Comparison of ENCODE assay signal across 19 cellular contexts in genomic region chr17:35716173-35716572, GRCh38. TPM values are rescaled to one million over a fixed set of nuclear protein-coding genes. Genes with fewer than 3 reads are reported as not detected.
"Had no signal": no experiment of that assay in that cellular context is flagged by ENCODE, and none has a peak within 500 bp of the region (broad histone marks: within the 10 kb centered on the region; RNA-seq: fewer than 3 reads in every experiment).

No MANE protein-coding gene starts in this region.

- H3K9me3 Mint-ChIP-seq: activated CD8-positive, alpha-beta T cell treated with anti-CD3 and anti-CD28 coated beads for 36 hours; activated naive CD4-positive, alpha-beta T cell treated with anti-CD3 and anti-CD28 coated beads, Interleukin-2, amount 10 ng/mL, durations not matched to agents 7 days and 5 days; activated T-helper 2 cell treated with anti-CD3 and anti-CD28 coated beads, Interferon-gamma antibody, Interleukin-2, Interleukin-4, amounts not matched to agents 10 μg/mL and 5 μg/mL and 100 μg/mL, durations not matched to agents 14 hours and 24 hours and 36 hours; mesothelial cell of epicardium; stimulated activated naive CD8-positive, alpha-beta T cell treated with anti-CD3 and anti-CD28 coated beads, Interleukin-15, Interleukin-2, amounts not matched to agents 100 ng/mL and 50 ng/mL, for 24 hours had no signal

- H3K9me3 ChIP-seq: adrenal gland, left lung, neutrophil, SJSA1, transverse colon had no signal

- H3K27ac Mint-ChIP-seq: activated CD8-positive, alpha-beta T cell treated with anti-CD3 and anti-CD28 coated beads for 36 hours; activated naive CD4-positive, alpha-beta T cell treated with anti-CD3 and anti-CD28 coated beads, Interleukin-2, amount 10 ng/mL, durations not matched to agents 7 days and 5 days; activated T-helper 2 cell treated with anti-CD3 and anti-CD28 coated beads, Interferon-gamma antibody, Interleukin-2, Interleukin-4, amounts not matched to agents 10 μg/mL and 5 μg/mL and 100 μg/mL, durations not matched to agents 14 hours and 24 hours and 36 hours; mesothelial cell of epicardium; stimulated activated naive CD8-positive, alpha-beta T cell treated with anti-CD3 and anti-CD28 coated beads, Interleukin-15, Interleukin-2, amounts not matched to agents 100 ng/mL and 50 ng/mL, for 24 hours had no signal

- H3K27ac ChIP-seq: left lung, neutrophil, SJSA1, transverse colon had no signal

- DNase-seq: activated CD8-positive, alpha-beta T cell treated with anti-CD3 and anti-CD28 coated beads for 36 hours; activated naive CD4-positive, alpha-beta T cell treated with anti-CD3 and anti-CD28 coated beads, Interleukin-2, amount 10 ng/mL, durations not matched to agents 7 days and 5 days; adrenal gland; foreskin fibroblast; islet precursor cell; left lung; posterior cingulate gyrus; RPMI8226; stimulated activated CD4-positive, alpha-beta T cell treated with anti-CD3 and anti-CD28 coated beads, Interleukin-4, amount 100 ng/mL, for 1 hour; stimulated activated CD8-positive, alpha-beta memory T cell treated with anti-CD3 and anti-CD28 coated beads, Interleukin-4, amount 100 ng/mL, for 48 hours; SW 1271; transverse colon had no signal

- ATAC-seq: activated CD8-positive, alpha-beta T cell treated with anti-CD3 and anti-CD28 coated beads for 36 hours had no signal

- H3K4me3 Mint-ChIP-seq: activated CD8-positive, alpha-beta T cell treated with anti-CD3 and anti-CD28 coated beads for 36 hours; activated naive CD4-positive, alpha-beta T cell treated with anti-CD3 and anti-CD28 coated beads, Interleukin-2, amount 10 ng/mL, durations not matched to agents 7 days and 5 days; mesothelial cell of epicardium; stimulated activated naive CD8-positive, alpha-beta T cell treated with anti-CD3 and anti-CD28 coated beads, Interleukin-15, Interleukin-2, amounts not matched to agents 100 ng/mL and 50 ng/mL, for 24 hours had no signal

- H3K4me1 ChIP-seq: SJSA1 had no signal

- H3K4me3 ChIP-seq: adrenal gland, left lung, SJSA1, transverse colon had no signal

- H3K27me3 Mint-ChIP-seq: activated CD8-positive, alpha-beta T cell treated with anti-CD3 and anti-CD28 coated beads for 36 hours; activated naive CD4-positive, alpha-beta T cell treated with anti-CD3 and anti-CD28 coated beads, Interleukin-2, amount 10 ng/mL, durations not matched to agents 7 days and 5 days; stimulated activated naive CD8-positive, alpha-beta T cell treated with anti-CD3 and anti-CD28 coated beads, Interleukin-15, Interleukin-2, amounts not matched to agents 100 ng/mL and 50 ng/mL, for 24 hours had no signal

- H3K27me3 ChIP-seq: adrenal gland, left lung, neutrophil, SJSA1, transverse colon had no signal

RNA-seq across cellular contexts. Expression of gene GAS2L2, which starts 36.9 kb away (rescaled TPM):
- total RNA-seq: activated T-helper 2 cell treated with anti-CD3 and anti-CD28 coated beads, Interferon-gamma antibody, Interleukin-2, Interleukin-4, amounts not matched to agents 10 μg/mL and 5 μg/mL and 100 μg/mL, durations not matched to agents 14 hours and 24 hours and 36 hours; dermis microvascular lymphatic vessel endothelial cell; SJSA1; transverse colon had no signal

RNA-seq across cellular contexts. Expression of gene C17orf50, which starts 44.5 kb away (rescaled TPM):
- total RNA-seq: activated CD8-positive, alpha-beta T cell treated with anti-CD3 and anti-CD28 coated beads for 36 hours; activated T-helper 2 cell treated with anti-CD3 and anti-CD28 coated beads, Interferon-gamma antibody, Interleukin-2, Interleukin-4, amounts not matched to agents 10 μg/mL and 5 μg/mL and 100 μg/mL, durations not matched to agents 14 hours and 24 hours and 36 hours; cerebellum; dermis microvascular lymphatic vessel endothelial cell; left lung; mesothelial cell of epicardium; SJSA1; transverse colon had no signal
